9 cellular contexts compared by ENCODE assay signal in the genomic region with DNA sequence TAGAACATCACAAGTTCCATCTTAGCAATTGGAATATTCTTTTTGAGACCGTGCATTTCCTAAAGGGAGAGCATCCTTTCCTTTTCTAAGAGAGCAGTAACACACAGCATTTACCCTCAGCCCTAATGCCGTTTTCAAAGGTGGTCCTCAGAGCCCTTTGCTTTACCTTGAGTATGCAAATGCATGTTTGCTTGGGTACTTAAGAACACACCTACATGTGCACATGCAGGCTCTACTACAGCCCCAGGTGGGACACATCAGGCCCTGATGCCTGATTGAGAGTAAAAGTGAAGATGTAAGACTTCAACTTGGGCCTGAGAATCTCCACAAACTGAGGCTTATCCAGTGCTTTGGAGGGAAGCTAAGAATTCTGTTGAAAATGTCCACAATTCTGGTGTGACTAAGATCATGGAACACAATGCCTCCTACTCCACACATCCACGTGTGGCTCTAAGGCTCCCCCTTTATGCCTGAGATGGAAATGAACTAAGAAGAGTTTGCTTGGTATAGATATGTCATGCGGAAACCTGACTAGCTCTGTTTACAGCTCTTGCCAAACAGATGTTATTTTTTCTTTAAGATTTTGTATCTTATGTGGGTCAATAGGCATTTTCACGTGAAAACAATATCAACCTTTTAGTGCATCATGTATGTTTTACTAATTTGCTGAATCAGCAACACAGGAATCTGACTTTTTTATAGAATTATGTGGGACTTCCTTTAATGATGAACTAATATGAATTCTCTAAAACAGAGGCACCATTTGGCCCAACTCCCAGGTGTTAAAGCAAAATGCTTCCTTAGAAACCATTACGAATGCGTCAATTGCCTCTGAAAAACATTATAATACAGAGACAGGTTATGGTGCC. TPM values are rescaled to one million over a fixed set of nuclear protein-coding genes. Genes with fewer than 3 reads are reported as not detected.
A peak's percentile ranks its signal among the peaks of the same experiment; 100 is the strongest.
DNase-seq lines count a peak whose midpoint lies in the region; ATAC-seq, FAIRE-seq and TF ChIP-seq lines count a peak whose summit lies in the region.
"Had no signal": no experiment of that assay in that cellular context is flagged by ENCODE, and none has a peak within 500 bp of the region (broad histone marks: within the 10 kb centered on the region; RNA-seq: fewer than 3 reads in every experiment).

No MANE protein-coding gene starts in this region.

- no peaks in the 10 kb centered on the region for H3K9me3 Mint-ChIP-seq in stimulated activated naive CD8-positive, alpha-beta T cell treated with anti-CD3 and anti-CD28 coated beads, Interleukin-15, amount 100 ng/mL, for 72 hours

- no peak overlapping the region for H3K4ac ChIP-seq in H1 (replicated peaks; ENCODE audit: insufficient read length, low read depth, low read length)

- CTCF ChIA-PET in H1 (lab: Charles Lee; ENCODE audit: partially characterized antibody) = interaction anchor here (1.0 kb wide), 2 partner anchors 22 to 121 kb away, joined by 3 to 5 read pairs; no protein-coding TSS in a partner anchor

- no peak overlapping the region for H3K4me3 ChIP-seq in GM12875 (ENCODE audit: low read depth, low read length)
- H3K4me3 ChIP-seq in H1 (ENCODE audit: extremely low read depth in 1 of 4, insufficient read depth in 2 of 4, low read depth in 3 of 4, low read length in 4 of 4) = no peak overlapping the region
- H3K4me3 ChIP-seq: colonic mucosa had no signal

- TF ChIP-seq EP300 in H1 (IDR thresholded peaks at IDR 0.05; ENCODE audit: borderline replicate concordance in 1 of 2, low read depth in 2 of 2, low read length in 2 of 2) = no peak

- H3K9ac ChIP-seq in H1 (replicated peaks in 1 of 4; ENCODE audit: extremely low read depth in 1 of 4, low read depth in 3 of 4, low read length in 3 of 4) = no peak overlapping the region

- H3K56ac ChIP-seq in H1 (replicated peaks; ENCODE audit: insufficient read length, low read depth, low read length) = no peak overlapping the region

- no peak overlapping the region for H3K27ac Mint-ChIP-seq in stimulated activated naive CD8-positive, alpha-beta T cell treated with anti-CD3 and anti-CD28 coated beads, Interleukin-15, amount 100 ng/mL, for 72 hours

- H2BK15ac ChIP-seq in H1 (ENCODE audit: low read length) = no peak overlapping the region

- no peak overlapping the region for H3K18ac ChIP-seq in H1 (ENCODE audit: extremely low read depth, low read length)

- H3K4me1 ChIP-seq in H1 (replicated peaks in 1 of 4; ENCODE audit: control insufficient read depth in 3 of 4, insufficient read depth in 4 of 4, low read length in 3 of 4) = peaks cover 0 to 12% (median 4%) of the 10 kb centered on the region in 4 experiments; a peak in 5 of 7 replicates
- H3K4me1 ChIP-seq: colonic mucosa had no signal

- H3K9me3 ChIP-seq in H1 (ENCODE audit: insufficient read depth in 2 of 2, low read depth in 1 of 2, low read length in 1 of 2) = no peaks in the 10 kb centered on the region
- H3K9me3 ChIP-seq: colonic mucosa had no signal

- no peaks in the 10 kb centered on the region for H4K20me1 ChIP-seq in H1 (replicated peaks in 1 of 2; ENCODE audit: control insufficient read depth in 1 of 2, insufficient read depth in 2 of 2, low read length in 2 of 2)

- H4K91ac ChIP-seq in H1 (replicated peaks; ENCODE audit: insufficient read length, low read length) = no peak overlapping the region

- no peaks in the 10 kb centered on the region for H3K27me3 ChIP-seq in H1 (replicated peaks in 1 of 4; ENCODE audit: control insufficient read depth in 3 of 4, extremely low read depth in 1 of 4, insufficient read depth in 3 of 4, low read length in 3 of 4)
- H3K27me3 ChIP-seq: colonic mucosa had no signal

- H2BK5ac ChIP-seq in H1 (ENCODE audit: low read depth, low read length) = no peak overlapping the region

- no peaks in the 10 kb centered on the region for H3K4me1 Mint-ChIP-seq in stimulated activated naive CD8-positive, alpha-beta T cell treated with anti-CD3 and anti-CD28 coated beads, Interleukin-15, amount 100 ng/mL, for 72 hours

- TF ChIP-seq CTCF in GM12875 (IDR thresholded peaks at IDR 0.05; ENCODE audit: borderline replicate concordance, insufficient read depth, low read depth, low read length) (peak; percentile 28; the same call in 1 of the 2 replicates), H1 (IDR thresholded peaks at IDR 0.05; ENCODE audit: control extremely low read depth in 1 of 3, insufficient read depth in 1 of 3, low read depth in 1 of 3, low read length in 3 of 3) (peak in 1 of 3 experiments; percentile 37; a peak in 1 of 4 replicates)

- H4K8ac ChIP-seq in H1 (ENCODE audit: extremely low read depth, insufficient read depth, low read length) = no peak overlapping the region

- peaks cover 2% of the 10 kb centered on the region; the same call in 1 of the 2 replicates for H3K79me1 ChIP-seq in H1 (ENCODE audit: low read depth, low read length)

- H3K14ac ChIP-seq in H1 (ENCODE audit: insufficient read length) = no peak overlapping the region

- H2AK5ac ChIP-seq in H1 (ENCODE audit: low read depth, low read length) = no peak overlapping the region

- H3K4me3 Mint-ChIP-seq in stimulated activated naive CD8-positive, alpha-beta T cell treated with anti-CD3 and anti-CD28 coated beads, Interleukin-15, amount 100 ng/mL, for 72 hours = no peak overlapping the region

- no peaks in the 10 kb centered on the region for H3K79me2 ChIP-seq in H1 (ENCODE audit: control insufficient read depth in 1 of 2, insufficient read depth in 2 of 2, low read length in 2 of 2)

- H3K27ac ChIP-seq in H1 (ENCODE audit: low read depth, low read length) = no peak overlapping the region
- H3K27ac ChIP-seq: colonic mucosa had no signal

- POLR2A ChIA-PET in H1 (lab: Charles Lee; ENCODE audit: partially characterized antibody) = no interaction called here

- no peak overlapping the region for H3K23ac ChIP-seq in H1 (ENCODE audit: insufficient read length)

- no peak overlapping the region for H2AFZ ChIP-seq in H1 (ENCODE audit: low read length)

- no peak for ATAC-seq in stimulated activated naive CD8-positive, alpha-beta T cell treated with anti-CD3 and anti-CD28 coated beads, Interleukin-15, Interleukin-2, amounts not matched to agents 100 U/mL and 50 U/mL, for 24 hours
- ATAC-seq in stimulated activated naive CD8-positive, alpha-beta T cell treated with anti-CD3 and anti-CD28 coated beads, Interleukin-15, amount 100 ng/mL, for 72 hours = no peak

- peak; percentile 29 to 35; a peak in 3 of 4 replicates for TF ChIP-seq RAD21 in H1 (IDR thresholded peaks at IDR 0.05 in 1 of 2, conservative IDR thresholded peaks at IDR 0.05 in 1 of 2; ENCODE audit: low read depth in 2 of 2, low read length in 2 of 2)

- no peaks in the 10 kb centered on the region for H3K23me2 ChIP-seq in H1 (ENCODE audit: low read depth, low read length)

- DNase-seq in NCI-H345 treated with DMSO at 0.1 percent for 48 hours (lab: John Stamatoyannopoulos, UW; ENCODE audit: unreplicated experiment) (peak; percentile 5), H1 (ENCODE audit: low read depth in 1 of 2, low spot score in 2 of 2) (no peak), renal cortical epithelial cell (ENCODE audit: low read depth) (peak; percentile 71), cortex of kidney (lab: John Stamatoyannopoulos, UW) (no peak), DMS79 (lab: John Stamatoyannopoulos, UW) (no peak)
- no peak for DNase-seq in stimulated activated naive CD8-positive, alpha-beta T cell treated with anti-CD3 and anti-CD28 coated beads, Interleukin-15, Interleukin-2, amounts not matched to agents 100 U/mL and 50 U/mL, for 24 hours
- DNase-seq in stimulated activated naive CD8-positive, alpha-beta T cell treated with anti-CD3 and anti-CD28 coated beads, Interleukin-15, amount 100 ng/mL, for 72 hours = no peak
- DNase-seq: colonic mucosa had no signal

- no peak overlapping the region for H4K5ac ChIP-seq in H1 (ENCODE audit: insufficient read length, low read depth, low read length)

- no peak overlapping the region for H2BK12ac ChIP-seq in H1 (ENCODE audit: low read depth, low read length)

- FAIRE-seq in H1 (lab: Jason Lieb, UNC) = no peak

- peaks cover 37% of the 10 kb centered on the region for H3K27me3 Mint-ChIP-seq in stimulated activated naive CD8-positive, alpha-beta T cell treated with anti-CD3 and anti-CD28 coated beads, Interleukin-15, amount 100 ng/mL, for 72 hours

- whole genome bisulfite sequencing in H1 (ENCODE audit: extremely low coverage in 1 of 2, insufficient coverage in 1 of 2, insufficient read length in 1 of 2, insufficient replicate concordance in 2 of 2, low coverage in 1 of 2, low lambda C conversion rate in 2 of 2, missing lambda C conversion rate in 1 of 2), 2 experiments = 80% methylated on average over 7 of the region's 7 CpGs; no CpG with 5 or more reads in 1 of the 2 experiments

- no peak overlapping the region for H2BK20ac ChIP-seq in H1 (ENCODE audit: low read length)

- H3K4me2 ChIP-seq in H1 (ENCODE audit: insufficient read depth in 1 of 2, low read depth in 2 of 2, low read length in 2 of 2) = no peak overlapping the region

- H3K36me3 ChIP-seq in H1 (ENCODE audit: control insufficient read depth in 2 of 4, insufficient read depth in 4 of 4, low read length in 3 of 4) = peaks cover 0 to 8% (median 0%) of the 10 kb centered on the region in 4 experiments; a peak in 2 of 8 replicates
- H3K36me3 ChIP-seq: colonic mucosa had no signal

- H2BK120ac ChIP-seq in H1 (replicated peaks; ENCODE audit: low read depth, low read length) = no peak overlapping the region

- TF ChIP-seq POLR2A in H1 (IDR thresholded peaks at IDR 0.05; ENCODE audit: control extremely low read depth in 1 of 2, low read depth in 2 of 2, low read length in 2 of 2) = no peak

TF ChIP-seq in H1, 55 proteins besides CTCF, POLR2A, EP300 and RAD21:
- TF ChIP-seq MAFK (IDR thresholded peaks at IDR 0.05; ENCODE audit: low read depth, low read length) = peak; percentile 91
- no peak for TF ChIP-seq TBP (IDR thresholded peaks at IDR 0.05; ENCODE audit: low read depth, low read length)

RNA-seq across cellular contexts. Expression of a gene that starts 48.9 kb away (rescaled TPM):
- total RNA-seq in H1 (2021; fragmentation: NEBNext Ultra II Directional; extraction: Animal tissue kit (Norgen Biotek cat#: 25700)) = 24.6 and 25.6 TPM in 2 replicates
- polyA plus RNA-seq in H1 (2011; rRNA removed) = 30.9 and 36.4 TPM in 2 replicates
- polyA plus RNA-seq in H1 (2011; cell fraction: cytosol; rRNA removed) = 21.7 TPM
- polyA plus RNA-seq in H1 (2011; cell fraction: nucleus; rRNA removed) = 65.2 TPM
- polyA plus RNA-seq in H1 (2012, experiment 1 of 2) = 13.3 to 27.8 TPM (median 23.7 TPM) in 4 replicates
- polyA plus RNA-seq in H1 (2012, experiment 2 of 2) = 25.4 TPM
- 24.7 TPM for polyA plus RNA-seq in H1 (2013, experiment 1 of 2)
- polyA plus RNA-seq in H1 (2013, experiment 2 of 2) = 24.9 TPM
- polyA minus RNA-seq in H1 (2011; rRNA and poly(A)+ RNA removed) = 18.3 and 19.1 TPM in 2 replicates
- polyA minus RNA-seq in H1 (2011; cell fraction: cytosol; rRNA and poly(A)+ RNA removed) = 19.2 TPM
- polyA minus RNA-seq in H1 (2011; cell fraction: nucleus; rRNA and poly(A)+ RNA removed) = 24.4 TPM
- total RNA-seq in renal cortical epithelial cell = 16.3 and 18.6 TPM in 2 replicates

Comparison
In these comparisons a context has a peak if more than half of its experiments do, and no peak if none do; other contexts are left out.
1. DNase-seq: peak in NCI-H345 treated with DMSO at 0.1 percent for 48 hours (single experiment) and renal cortical epithelial cell (single experiment); none in H1 (0 of 2), cortex of kidney (single experiment), stimulated activated naive CD8-positive, alpha-beta T cell treated with anti-CD3 and anti-CD28 coated beads, Interleukin-15, Interleukin-2, amounts not matched to agents 100 U/mL and 50 U/mL, for 24 hours (single experiment), DMS79 (single experiment) and stimulated activated naive CD8-positive, alpha-beta T cell treated with anti-CD3 and anti-CD28 coated beads, Interleukin-15, amount 100 ng/mL, for 72 hours (0 of 2).